ENCODE assay signal across 18 cellular contexts in the genomic region with DNA sequence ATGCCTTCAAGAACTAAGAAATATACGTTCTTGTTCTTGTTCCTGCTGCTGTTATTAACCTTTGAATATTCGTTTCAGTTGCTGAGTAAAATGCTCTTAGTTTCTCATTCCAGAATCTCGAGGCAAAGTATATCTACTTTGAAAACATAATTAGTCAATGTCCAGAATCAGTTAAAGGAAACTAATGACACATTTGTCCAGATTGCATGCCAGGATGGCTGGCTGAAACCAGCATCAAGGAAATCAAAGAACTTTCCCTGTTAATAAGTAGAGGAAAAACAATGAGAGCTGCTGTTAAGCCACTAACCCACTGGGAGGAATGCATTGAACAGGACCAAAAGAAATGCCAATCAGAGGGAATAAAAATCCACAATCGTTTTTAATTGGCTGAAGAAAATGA.
DNase-seq lines count a peak whose midpoint lies in the region; ATAC-seq, FAIRE-seq and TF ChIP-seq lines count a peak whose summit lies in the region.
"Had no signal": no experiment of that assay in that cellular context is flagged by ENCODE, and none has a peak within 500 bp of the region (broad histone marks: within the 10 kb centered on the region; RNA-seq: fewer than 3 reads in every experiment).

No MANE protein-coding gene starts in this region.

- FAIRE-seq in RCC 7860 (lab: Jason Lieb, UNC) = peak; percentile 80
- FAIRE-seq: A204.1, GM12878 had no signal

- peaks cover 2% of the 10 kb centered on the region for H3K27me3 Mint-ChIP-seq in neural progenitor cell (ENCODE audit: insufficient read depth, low read depth)

- no peak overlapping the region for H3K27ac ChIP-seq in neural progenitor cell
- H3K27ac ChIP-seq in thyroid gland = no peak overlapping the region
- H3K27ac ChIP-seq: C4-2B had no signal

- no peaks in the 10 kb centered on the region for H3K79me2 ChIP-seq in neural progenitor cell (ENCODE audit: low read depth)

- intact Hi-C loops in thyroid gland (cut with DNase I) = no loop called here

- no peaks in the 10 kb centered on the region for H4K20me1 ChIP-seq in neural progenitor cell (ENCODE audit: low read depth)

- ATAC-seq in GM19395 (IDR thresholded peaks at IDR 0.05; ENCODE audit: unreplicated experiment) = no peak
- ATAC-seq: GM12878, PC-3 had no signal

- H3F3A ChIP-seq in neural progenitor cell (ENCODE audit: low read depth) = no peaks in the 10 kb centered on the region

- no peak overlapping the region for H3K27ac Mint-ChIP-seq in neural progenitor cell

- TF ChIP-seq POLR2A in thyroid gland (IDR thresholded peaks at IDR 0.05) = no peak

- H3K9me3 ChIP-seq in neural progenitor cell (ENCODE audit: low read depth) (no peaks in the 10 kb centered on the region), thyroid gland (no peaks in the 10 kb centered on the region)
- H3K9me3 ChIP-seq: Caco-2 had no signal

- DNase-seq in ACHN (peak; percentile 34), RCC 7860 (ENCODE audit: low spot score) (peak; percentile 44), glomerular visceral epithelial cell (ENCODE audit: extremely low spot score) (peak; percentile 47), neural progenitor cell (ENCODE audit: low spot score) (no peak), NCI-H345 treated with DMSO at 0.1 percent for 48 hours (lab: John Stamatoyannopoulos, UW; ENCODE audit: unreplicated experiment) (no peak), thyroid gland (no peak)
- DNase-seq in effector CD4-positive, alpha-beta T cell = no peak
- DNase-seq: Caco-2, DMS79, HCEC 1CT, NCI-H146, NCI-H2081 treated with DMSO at 0.1 percent for 48 hours, NCI-H345, PC-3 had no signal

- H3K4me2 ChIP-seq in neural progenitor cell = no peak overlapping the region

- WGBS in thyroid gland, 2 donors = 64 to 68% methylated on average over 4 of the region's 4 CpGs

- in situ Hi-C loops in ACHN (cut with HindIII; ENCODE audit: low pct_ligation_motif_present, low pct_unique_long_range_greater_than_20kb, low sequenced_read_pairs) = no loop called here

- no peak overlapping the region for H3K4me3 Mint-ChIP-seq in neural progenitor cell

- no peaks in the 10 kb centered on the region for H3K36me3 Mint-ChIP-seq in neural progenitor cell

- peak overlapping the region; percentile 41 for H2AFZ ChIP-seq in neural progenitor cell (replicated peaks)

- no peak overlapping the region for H3K9ac ChIP-seq in neural progenitor cell

- peaks cover 5% of the 10 kb centered on the region for H3K4me1 ChIP-seq in neural progenitor cell
- H3K4me1 ChIP-seq in thyroid gland = no peaks in the 10 kb centered on the region

- no peaks in the 10 kb centered on the region for H3K9me3 Mint-ChIP-seq in neural progenitor cell

- H3K36me3 ChIP-seq in neural progenitor cell (no peaks in the 10 kb centered on the region), thyroid gland (no peaks in the 10 kb centered on the region)

- no peaks in the 10 kb centered on the region for H3K4me1 Mint-ChIP-seq in neural progenitor cell

- no peak for TF ChIP-seq CTCF in neural progenitor cell (IDR thresholded peaks at IDR 0.05)
- TF ChIP-seq CTCF in thyroid gland (IDR thresholded peaks at IDR 0.05) = no peak

- H3K4me3 ChIP-seq in neural progenitor cell (no peak overlapping the region), thyroid gland (replicated peaks in 1 of 3) (no peak overlapping the region)
- H3K4me3 ChIP-seq: GM12878 had no signal

- H3K27me3 ChIP-seq in neural progenitor cell (no peaks in the 10 kb centered on the region), thyroid gland (no peaks in the 10 kb centered on the region)

Comparison
In these comparisons a context has a peak if more than half of its experiments do, and no peak if none do; other contexts are left out.
1. DNase-seq: peak in ACHN (single experiment), RCC 7860 (single experiment) and glomerular visceral epithelial cell (single experiment); none in neural progenitor cell (single experiment), effector CD4-positive, alpha-beta T cell (single experiment), NCI-H345 treated with DMSO at 0.1 percent for 48 hours (single experiment) and thyroid gland (0 of 2).